1 cellular context compared by ENCODE assay signal in the genomic region with DNA sequence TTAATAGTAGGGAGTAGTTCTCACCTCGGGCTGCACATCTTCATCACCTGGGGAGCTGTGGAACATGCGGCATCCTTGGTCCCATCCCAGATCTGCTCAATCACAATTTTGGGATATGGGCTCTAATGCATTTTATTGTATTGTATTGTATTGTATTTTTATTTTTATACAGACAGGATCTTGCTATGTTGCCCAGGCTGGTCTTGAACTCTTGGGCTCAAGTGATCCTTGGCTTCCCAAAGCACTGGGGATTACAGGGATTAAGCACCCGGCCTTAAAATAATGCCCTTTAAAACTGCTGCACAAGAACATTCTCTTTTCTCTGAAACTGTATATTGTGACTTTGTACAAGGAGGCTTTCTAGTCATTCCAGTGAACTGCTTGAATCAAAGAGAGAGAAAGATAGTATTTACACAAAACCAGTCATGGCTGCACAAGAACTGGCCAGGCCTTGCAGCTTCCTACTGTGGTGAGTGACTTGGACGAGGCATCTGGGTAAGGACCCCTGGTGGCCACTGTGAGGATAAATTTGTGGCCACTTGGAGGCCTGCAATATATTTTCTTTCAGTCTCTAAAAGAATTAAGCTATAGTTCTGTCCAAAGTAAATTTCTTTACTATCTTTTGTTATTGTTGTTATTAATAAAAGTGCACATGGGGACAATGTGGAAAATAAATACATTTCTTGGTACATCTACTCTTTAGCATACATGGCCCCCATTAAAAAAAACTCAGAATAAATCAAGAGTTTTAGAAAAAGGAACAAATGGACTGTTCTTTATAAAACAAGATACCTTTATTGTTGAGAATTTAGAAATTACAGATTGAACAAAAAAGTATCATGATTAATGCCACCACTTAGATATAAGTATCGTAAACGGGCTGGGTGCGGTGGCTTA.
TF ChIP-seq lines count a peak whose summit lies in the region.

No MANE protein-coding gene starts in this region.

TF ChIP-seq in liver, 16 proteins besides CTCF, POLR2A, EP300 and RAD21 (continued from another document):
- TF ChIP-seq, protein P1, sequence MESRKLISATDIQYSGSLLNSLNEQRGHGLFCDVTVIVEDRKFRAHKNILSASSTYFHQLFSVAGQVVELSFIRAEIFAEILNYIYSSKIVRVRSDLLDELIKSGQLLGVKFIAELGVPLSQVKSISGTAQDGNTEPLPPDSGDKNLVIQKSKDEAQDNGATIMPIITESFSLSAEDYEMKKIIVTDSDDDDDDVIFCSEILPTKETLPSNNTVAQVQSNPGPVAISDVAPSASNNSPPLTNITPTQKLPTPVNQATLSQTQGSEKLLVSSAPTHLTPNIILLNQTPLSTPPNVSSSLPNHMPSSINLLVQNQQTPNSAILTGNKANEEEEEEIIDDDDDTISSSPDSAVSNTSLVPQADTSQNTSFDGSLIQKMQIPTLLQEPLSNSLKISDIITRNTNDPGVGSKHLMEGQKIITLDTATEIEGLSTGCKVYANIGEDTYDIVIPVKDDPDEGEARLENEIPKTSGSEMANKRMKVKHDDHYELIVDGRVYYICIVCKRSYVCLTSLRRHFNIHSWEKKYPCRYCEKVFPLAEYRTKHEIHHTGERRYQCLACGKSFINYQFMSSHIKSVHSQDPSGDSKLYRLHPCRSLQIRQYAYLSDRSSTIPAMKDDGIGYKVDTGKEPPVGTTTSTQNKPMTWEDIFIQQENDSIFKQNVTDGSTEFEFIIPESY (IDR thresholded peaks at IDR 0.05): no peak
